In the genomic region with DNA sequence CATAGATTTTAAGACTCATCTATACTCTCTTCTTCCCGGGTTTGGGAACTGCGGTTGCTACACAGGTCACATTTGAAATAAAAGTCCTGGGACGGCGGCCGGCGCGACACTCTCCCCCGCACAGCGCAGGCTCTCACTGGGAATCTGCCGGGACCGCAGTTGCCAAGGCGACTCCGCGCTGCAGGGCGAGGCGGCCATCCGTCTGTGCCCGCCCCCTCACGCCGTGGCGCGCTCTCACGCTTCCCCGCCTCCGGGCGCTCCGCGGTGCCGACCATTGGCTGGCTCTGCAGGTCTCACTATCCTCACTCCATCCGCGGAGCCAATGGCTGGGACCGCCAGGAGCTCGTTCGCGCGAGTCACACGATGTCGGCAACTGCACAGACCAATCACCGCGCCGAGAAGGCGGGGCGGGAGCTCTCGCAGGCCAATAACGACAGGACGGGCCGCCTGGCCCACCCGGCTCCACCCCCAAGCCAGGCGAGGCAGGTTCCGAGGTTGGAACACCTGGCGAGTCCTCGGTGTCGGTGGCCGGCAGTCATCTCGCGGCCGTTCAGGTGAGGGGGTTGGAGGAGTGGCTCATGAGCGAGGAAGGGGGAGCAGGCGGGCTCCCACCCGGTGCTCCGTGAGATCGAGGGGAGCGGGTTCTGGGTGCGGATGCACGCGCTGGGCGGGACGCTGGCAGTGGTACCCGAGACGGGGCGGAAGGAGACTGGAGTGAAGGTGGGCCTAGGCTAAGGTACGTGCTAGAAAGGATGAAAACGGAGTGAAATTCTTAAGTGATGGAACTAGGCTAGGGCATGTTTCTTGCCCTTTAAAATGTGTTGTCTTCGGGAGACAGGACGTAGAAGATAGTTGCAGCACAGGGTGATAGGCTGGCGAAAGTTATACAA, we compare ENCODE assay signal across 8 cellular contexts. TPM values are rescaled to one million over a fixed set of nuclear protein-coding genes. Genes with fewer than 3 reads are reported as not detected.
DNase-seq lines count a peak whose midpoint lies in the region; ATAC-seq and TF ChIP-seq lines count a peak whose summit lies in the region.

A gene (plus strand): TSS at position 459 of the 890 bp plus-strand sequence. CDS start 5,702 bp downstream, outside the sequence.

- H3K27me3 ChIP-seq in lower lobe of right lung (ENCODE audit: low read depth), result no peaks in the 10 kb centered on the region

- intact Hi-C loops in lower lobe of right lung (cut with DNase I), result no loop called here

- no peaks in the 10 kb centered on the region for H3K9me3 ChIP-seq in lower lobe of right lung

- H3K36me3 ChIP-seq in lower lobe of right lung, result no peaks in the 10 kb centered on the region

- peak within 1 kb of the TSS; percentile 85 for H3K27ac ChIP-seq in lower lobe of right lung

- H3K4me3 ChIP-seq in lower lobe of right lung, result peak within 1 kb of the TSS; percentile 84

- ATAC-seq in lower lobe of right lung, result peak; percentile 97 to 99

- peaks cover 29% of the 10 kb centered on the region for H3K4me1 ChIP-seq in lower lobe of right lung

- no peak for TF ChIP-seq CTCF in GM20000 (IDR thresholded peaks at IDR 0.05; ENCODE audit: extremely low read depth, missing control alignments)
- TF ChIP-seq CTCF in lower lobe of right lung (IDR thresholded peaks at IDR 0.05), result no peak

- DNase-seq in COLO668 (lab: John Stamatoyannopoulos, UW; ENCODE audit: unreplicated experiment) (peak; percentile 99), GM20000 (ENCODE audit: low spot score) (peak; percentile 92), HS-5 (ENCODE audit: low read depth) (peak; percentile 92), NK-92 (lab: John Stamatoyannopoulos, UW; ENCODE audit: unreplicated experiment) (peak; percentile 89), lower lobe of right lung (peak; percentile 100)
- DNase-seq in activated CD8-positive, alpha-beta memory T cell treated with anti-CD3 and anti-CD28 coated beads for 1 hour (ENCODE audit: extremely low read depth in 1 of 2, low read depth in 1 of 2), result peak; percentile 94 to 97
- DNase-seq in effector CD8-positive, alpha-beta T cell (lab: John Stamatoyannopoulos, UW), result peak; percentile 97
- peak; percentile 97 to 98 (median 97) for DNase-seq in stimulated activated CD4-positive, alpha-beta T cell treated with anti-CD3 and anti-CD28 coated beads, TNF-alpha, amount 100 ng/mL, for 24 hours (ENCODE audit: low read depth in 3 of 3)

RNA-seq across cellular contexts. Expression of the gene that starts here (rescaled TPM):
- 138 TPM for total RNA-seq in lower lobe of right lung

Comparison
In these comparisons a context has a peak if more than half of its experiments do, and no peak if none do; other contexts are left out.
1. Peak in every context shown above with its lines: DNase-seq, ATAC-seq, H3K4me3 ChIP-seq and H3K27ac ChIP-seq.